Comparison of ENCODE assay signal across 1 cellular context in the genomic region with DNA sequence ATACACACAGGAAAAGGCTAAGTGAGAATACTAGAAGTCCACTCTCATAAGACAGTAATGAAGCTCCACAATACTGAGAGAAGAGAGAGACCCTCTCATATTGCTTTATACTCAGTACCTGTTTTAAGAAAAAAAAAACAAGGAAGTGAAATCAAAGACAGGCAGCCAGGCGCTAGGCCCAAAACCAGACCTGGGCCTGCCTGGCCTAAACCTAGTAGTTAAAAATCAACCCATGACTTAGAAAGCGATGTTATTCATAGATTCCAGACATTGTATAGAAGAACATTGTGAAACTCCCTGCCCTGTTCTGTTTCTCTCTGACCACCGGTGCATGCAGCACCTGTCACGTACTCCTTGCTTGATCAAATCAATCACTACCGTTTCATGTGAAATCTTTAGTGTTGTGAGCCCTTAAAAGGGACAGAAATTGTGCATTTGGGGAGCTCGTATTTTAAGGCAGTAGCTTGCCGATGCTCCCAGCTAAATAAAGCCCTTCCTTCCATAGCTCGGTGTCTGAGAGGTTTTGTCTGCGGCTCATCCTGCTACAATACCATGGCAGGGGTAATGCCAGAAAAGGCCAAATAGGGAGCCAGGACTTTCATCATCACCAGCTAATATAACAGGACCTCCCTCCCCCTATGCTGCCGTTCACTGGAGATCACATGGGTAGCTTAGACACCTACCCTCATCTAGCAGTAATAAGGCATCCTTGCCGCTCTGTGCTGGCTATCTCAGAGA.
TF ChIP-seq lines count a peak whose summit lies in the region.

No MANE protein-coding gene starts in this region.

TF ChIP-seq in GM12878, 131 proteins besides CTCF, POLR2A, EP300 and RAD21 (continued from another document):
- TF ChIP-seq, protein P1, sequence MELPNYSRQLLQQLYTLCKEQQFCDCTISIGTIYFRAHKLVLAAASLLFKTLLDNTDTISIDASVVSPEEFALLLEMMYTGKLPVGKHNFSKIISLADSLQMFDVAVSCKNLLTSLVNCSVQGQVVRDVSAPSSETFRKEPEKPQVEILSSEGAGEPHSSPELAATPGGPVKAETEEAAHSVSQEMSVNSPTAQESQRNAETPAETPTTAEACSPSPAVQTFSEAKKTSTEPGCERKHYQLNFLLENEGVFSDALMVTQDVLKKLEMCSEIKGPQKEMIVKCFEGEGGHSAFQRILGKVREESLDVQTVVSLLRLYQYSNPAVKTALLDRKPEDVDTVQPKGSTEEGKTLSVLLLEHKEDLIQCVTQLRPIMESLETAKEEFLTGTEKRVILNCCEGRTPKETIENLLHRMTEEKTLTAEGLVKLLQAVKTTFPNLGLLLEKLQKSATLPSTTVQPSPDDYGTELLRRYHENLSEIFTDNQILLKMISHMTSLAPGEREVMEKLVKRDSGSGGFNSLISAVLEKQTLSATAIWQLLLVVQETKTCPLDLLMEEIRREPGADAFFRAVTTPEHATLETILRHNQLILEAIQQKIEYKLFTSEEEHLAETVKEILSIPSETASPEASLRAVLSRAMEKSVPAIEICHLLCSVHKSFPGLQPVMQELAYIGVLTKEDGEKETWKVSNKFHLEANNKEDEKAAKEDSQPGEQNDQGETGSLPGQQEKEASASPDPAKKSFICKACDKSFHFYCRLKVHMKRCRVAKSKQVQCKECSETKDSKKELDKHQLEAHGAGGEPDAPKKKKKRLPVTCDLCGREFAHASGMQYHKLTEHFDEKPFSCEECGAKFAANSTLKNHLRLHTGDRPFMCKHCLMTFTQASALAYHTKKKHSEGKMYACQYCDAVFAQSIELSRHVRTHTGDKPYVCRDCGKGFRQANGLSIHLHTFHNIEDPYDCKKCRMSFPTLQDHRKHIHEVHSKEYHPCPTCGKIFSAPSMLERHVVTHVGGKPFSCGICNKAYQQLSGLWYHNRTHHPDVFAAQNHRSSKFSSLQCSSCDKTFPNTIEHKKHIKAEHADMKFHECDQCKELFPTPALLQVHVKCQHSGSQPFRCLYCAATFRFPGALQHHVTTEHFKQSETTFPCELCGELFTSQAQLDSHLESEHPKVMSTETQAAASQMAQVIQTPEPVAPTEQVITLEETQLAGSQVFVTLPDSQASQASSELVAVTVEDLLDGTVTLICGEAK (IDR thresholded peaks at IDR 0.05; ENCODE audit: borderline replicate concordance): no peak
- TF ChIP-seq SREBF1 (IDR thresholded peaks at IDR 0.05; ENCODE audit: low read length) (no peak), IKZF2 (IDR thresholded peaks at IDR 0.05) (peak; percentile 54; a peak in 2 of 4 replicates), PAX5 (IDR thresholded peaks at IDR 0.05; ENCODE audit: borderline replicate concordance, low read depth, low read length) (no peak), RCOR1 (conservative IDR thresholded peaks at IDR 0.05; ENCODE audit: low read depth, low read length) (no peak), SREBF2 (IDR thresholded peaks at IDR 0.05; ENCODE audit: low read length) (no peak), ZSCAN29 (IDR thresholded peaks at IDR 0.05) (no peak), SMC3 (IDR thresholded peaks at IDR 0.05; ENCODE audit: borderline replicate concordance, low read length) (no peak), EGR1 (IDR thresholded peaks at IDR 0.05; ENCODE audit: borderline replicate concordance in 1 of 2, low read depth in 2 of 2, low read length in 2 of 2) (no peak), MEF2B (IDR thresholded peaks at IDR 0.05; ENCODE audit: partially characterized antibody, poor library complexity, severe bottlenecking) (peak; percentile 49), POLR2AphosphoS2 (IDR thresholded peaks at IDR 0.05; ENCODE audit: low read depth, low read length) (no peak), ZNF207 (IDR thresholded peaks at IDR 0.05; ENCODE audit: borderline replicate concordance) (no peak), RB1 (IDR thresholded peaks at IDR 0.05; ENCODE audit: borderline replicate concordance) (no peak), SIX5 (IDR thresholded peaks at IDR 0.05; ENCODE audit: low read depth, low read length, severe bottlenecking) (no peak), MYB (IDR thresholded peaks at IDR 0.05; ENCODE audit: borderline replicate concordance, low read depth, low read length) (no peak), ETV6 (conservative IDR thresholded peaks at IDR 0.05 in 1 of 2, IDR thresholded peaks at IDR 0.05 in 1 of 2; ENCODE audit: borderline replicate concordance in 1 of 2, low read depth in 1 of 2) (no peak), IRF4 (IDR thresholded peaks at IDR 0.05; ENCODE audit: low read depth, low read length) (no peak), TBL1XR1 (IDR thresholded peaks at IDR 0.05; ENCODE audit: low read depth, low read length) (no peak)
- TF ChIP-seq, protein P2, sequence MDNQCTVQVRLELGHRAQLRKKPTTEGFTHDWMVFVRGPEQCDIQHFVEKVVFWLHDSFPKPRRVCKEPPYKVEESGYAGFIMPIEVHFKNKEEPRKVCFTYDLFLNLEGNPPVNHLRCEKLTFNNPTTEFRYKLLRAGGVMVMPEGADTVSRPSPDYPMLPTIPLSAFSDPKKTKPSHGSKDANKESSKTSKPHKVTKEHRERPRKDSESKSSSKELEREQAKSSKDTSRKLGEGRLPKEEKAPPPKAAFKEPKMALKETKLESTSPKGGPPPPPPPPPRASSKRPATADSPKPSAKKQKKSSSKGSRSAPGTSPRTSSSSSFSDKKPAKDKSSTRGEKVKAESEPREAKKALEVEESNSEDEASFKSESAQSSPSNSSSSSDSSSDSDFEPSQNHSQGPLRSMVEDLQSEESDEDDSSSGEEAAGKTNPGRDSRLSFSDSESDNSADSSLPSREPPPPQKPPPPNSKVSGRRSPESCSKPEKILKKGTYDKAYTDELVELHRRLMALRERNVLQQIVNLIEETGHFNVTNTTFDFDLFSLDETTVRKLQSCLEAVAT (IDR thresholded peaks at IDR 0.05): peak; percentile 74
- TF ChIP-seq, protein P3, sequence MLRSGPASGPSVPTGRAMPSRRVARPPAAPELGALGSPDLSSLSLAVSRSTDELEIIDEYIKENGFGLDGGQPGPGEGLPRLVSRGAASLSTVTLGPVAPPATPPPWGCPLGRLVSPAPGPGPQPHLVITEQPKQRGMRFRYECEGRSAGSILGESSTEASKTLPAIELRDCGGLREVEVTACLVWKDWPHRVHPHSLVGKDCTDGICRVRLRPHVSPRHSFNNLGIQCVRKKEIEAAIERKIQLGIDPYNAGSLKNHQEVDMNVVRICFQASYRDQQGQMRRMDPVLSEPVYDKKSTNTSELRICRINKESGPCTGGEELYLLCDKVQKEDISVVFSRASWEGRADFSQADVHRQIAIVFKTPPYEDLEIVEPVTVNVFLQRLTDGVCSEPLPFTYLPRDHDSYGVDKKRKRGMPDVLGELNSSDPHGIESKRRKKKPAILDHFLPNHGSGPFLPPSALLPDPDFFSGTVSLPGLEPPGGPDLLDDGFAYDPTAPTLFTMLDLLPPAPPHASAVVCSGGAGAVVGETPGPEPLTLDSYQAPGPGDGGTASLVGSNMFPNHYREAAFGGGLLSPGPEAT (IDR thresholded peaks at IDR 0.05; ENCODE audit: low read depth): peak; percentile 86
- TF ChIP-seq, protein P4, sequence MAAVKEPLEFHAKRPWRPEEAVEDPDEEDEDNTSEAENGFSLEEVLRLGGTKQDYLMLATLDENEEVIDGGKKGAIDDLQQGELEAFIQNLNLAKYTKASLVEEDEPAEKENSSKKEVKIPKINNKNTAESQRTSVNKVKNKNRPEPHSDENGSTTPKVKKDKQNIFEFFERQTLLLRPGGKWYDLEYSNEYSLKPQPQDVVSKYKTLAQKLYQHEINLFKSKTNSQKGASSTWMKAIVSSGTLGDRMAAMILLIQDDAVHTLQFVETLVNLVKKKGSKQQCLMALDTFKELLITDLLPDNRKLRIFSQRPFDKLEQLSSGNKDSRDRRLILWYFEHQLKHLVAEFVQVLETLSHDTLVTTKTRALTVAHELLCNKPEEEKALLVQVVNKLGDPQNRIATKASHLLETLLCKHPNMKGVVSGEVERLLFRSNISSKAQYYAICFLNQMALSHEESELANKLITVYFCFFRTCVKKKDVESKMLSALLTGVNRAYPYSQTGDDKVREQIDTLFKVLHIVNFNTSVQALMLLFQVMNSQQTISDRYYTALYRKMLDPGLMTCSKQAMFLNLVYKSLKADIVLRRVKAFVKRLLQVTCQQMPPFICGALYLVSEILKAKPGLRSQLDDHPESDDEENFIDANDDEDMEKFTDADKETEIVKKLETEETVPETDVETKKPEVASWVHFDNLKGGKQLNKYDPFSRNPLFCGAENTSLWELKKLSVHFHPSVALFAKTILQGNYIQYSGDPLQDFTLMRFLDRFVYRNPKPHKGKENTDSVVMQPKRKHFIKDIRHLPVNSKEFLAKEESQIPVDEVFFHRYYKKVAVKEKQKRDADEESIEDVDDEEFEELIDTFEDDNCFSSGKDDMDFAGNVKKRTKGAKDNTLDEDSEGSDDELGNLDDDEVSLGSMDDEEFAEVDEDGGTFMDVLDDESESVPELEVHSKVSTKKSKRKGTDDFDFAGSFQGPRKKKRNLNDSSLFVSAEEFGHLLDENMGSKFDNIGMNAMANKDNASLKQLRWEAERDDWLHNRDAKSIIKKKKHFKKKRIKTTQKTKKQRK (IDR thresholded peaks at IDR 0.05; ENCODE audit: low read depth, low read length): no peak
- TF ChIP-seq, protein P5, sequence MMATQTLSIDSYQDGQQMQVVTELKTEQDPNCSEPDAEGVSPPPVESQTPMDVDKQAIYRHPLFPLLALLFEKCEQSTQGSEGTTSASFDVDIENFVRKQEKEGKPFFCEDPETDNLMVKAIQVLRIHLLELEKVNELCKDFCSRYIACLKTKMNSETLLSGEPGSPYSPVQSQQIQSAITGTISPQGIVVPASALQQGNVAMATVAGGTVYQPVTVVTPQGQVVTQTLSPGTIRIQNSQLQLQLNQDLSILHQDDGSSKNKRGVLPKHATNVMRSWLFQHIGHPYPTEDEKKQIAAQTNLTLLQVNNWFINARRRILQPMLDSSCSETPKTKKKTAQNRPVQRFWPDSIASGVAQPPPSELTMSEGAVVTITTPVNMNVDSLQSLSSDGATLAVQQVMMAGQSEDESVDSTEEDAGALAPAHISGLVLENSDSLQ (IDR thresholded peaks at IDR 0.05): peak; percentile 53; the same call in 1 of the 2 replicates
- TF ChIP-seq, protein P6, sequence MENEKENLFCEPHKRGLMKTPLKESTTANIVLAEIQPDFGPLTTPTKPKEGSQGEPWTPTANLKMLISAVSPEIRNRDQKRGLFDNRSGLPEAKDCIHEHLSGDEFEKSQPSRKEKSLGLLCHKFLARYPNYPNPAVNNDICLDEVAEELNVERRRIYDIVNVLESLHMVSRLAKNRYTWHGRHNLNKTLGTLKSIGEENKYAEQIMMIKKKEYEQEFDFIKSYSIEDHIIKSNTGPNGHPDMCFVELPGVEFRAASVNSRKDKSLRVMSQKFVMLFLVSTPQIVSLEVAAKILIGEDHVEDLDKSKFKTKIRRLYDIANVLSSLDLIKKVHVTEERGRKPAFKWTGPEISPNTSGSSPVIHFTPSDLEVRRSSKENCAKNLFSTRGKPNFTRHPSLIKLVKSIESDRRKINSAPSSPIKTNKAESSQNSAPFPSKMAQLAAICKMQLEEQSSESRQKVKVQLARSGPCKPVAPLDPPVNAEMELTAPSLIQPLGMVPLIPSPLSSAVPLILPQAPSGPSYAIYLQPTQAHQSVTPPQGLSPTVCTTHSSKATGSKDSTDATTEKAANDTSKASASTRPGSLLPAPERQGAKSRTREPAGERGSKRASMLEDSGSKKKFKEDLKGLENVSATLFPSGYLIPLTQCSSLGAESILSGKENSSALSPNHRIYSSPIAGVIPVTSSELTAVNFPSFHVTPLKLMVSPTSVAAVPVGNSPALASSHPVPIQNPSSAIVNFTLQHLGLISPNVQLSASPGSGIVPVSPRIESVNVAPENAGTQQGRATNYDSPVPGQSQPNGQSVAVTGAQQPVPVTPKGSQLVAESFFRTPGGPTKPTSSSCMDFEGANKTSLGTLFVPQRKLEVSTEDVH (IDR thresholded peaks at IDR 0.05; ENCODE audit: low read depth, partially characterized antibody): no peak
- TF ChIP-seq, protein P7, sequence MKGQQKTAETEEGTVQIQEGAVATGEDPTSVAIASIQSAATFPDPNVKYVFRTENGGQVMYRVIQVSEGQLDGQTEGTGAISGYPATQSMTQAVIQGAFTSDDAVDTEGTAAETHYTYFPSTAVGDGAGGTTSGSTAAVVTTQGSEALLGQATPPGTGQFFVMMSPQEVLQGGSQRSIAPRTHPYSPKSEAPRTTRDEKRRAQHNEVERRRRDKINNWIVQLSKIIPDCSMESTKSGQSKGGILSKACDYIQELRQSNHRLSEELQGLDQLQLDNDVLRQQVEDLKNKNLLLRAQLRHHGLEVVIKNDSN (IDR thresholded peaks at IDR 0.05; ENCODE audit: borderline replicate concordance, extremely low read length, insufficient read depth, low read depth, low read length): no peak
- TF ChIP-seq, protein P8, sequence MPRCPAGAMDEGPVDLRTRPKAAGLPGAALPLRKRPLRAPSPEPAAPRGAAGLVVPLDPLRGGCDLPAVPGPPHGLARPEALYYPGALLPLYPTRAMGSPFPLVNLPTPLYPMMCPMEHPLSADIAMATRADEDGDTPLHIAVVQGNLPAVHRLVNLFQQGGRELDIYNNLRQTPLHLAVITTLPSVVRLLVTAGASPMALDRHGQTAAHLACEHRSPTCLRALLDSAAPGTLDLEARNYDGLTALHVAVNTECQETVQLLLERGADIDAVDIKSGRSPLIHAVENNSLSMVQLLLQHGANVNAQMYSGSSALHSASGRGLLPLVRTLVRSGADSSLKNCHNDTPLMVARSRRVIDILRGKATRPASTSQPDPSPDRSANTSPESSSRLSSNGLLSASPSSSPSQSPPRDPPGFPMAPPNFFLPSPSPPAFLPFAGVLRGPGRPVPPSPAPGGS (IDR thresholded peaks at IDR 0.05; ENCODE audit: borderline replicate concordance, insufficient read depth, low read depth, low read length, poor library complexity, severe bottlenecking): no peak
